1 cellular context compared by ENCODE assay signal in the genomic region with DNA sequence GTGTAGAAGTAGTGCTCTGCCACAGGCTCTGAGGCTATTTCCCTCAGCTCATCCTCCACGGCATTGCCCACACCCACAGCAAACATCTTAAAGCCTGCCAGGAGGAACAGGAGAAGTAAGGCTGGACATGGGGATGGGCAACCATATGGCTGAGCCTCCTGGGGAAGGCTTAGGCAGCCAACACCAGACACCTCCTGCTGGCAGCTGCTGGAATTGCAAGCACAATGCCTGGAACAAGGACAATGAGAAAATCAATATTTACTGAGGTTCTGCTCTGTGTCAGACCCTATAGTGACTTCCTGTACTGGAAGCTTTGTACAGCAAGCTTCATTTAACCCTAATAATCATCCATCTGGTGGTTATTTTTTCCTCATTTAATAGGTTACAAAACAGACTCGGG.
TF ChIP-seq lines count a peak whose summit lies in the region.

No MANE protein-coding gene starts in this region.

TF ChIP-seq in endothelial cell of umbilical vein, 7 proteins besides CTCF, POLR2A, EP300 and RAD21 (continued from another document):
- TF ChIP-seq, protein P1, sequence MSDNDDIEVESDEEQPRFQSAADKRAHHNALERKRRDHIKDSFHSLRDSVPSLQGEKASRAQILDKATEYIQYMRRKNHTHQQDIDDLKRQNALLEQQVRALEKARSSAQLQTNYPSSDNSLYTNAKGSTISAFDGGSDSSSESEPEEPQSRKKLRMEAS (IDR thresholded peaks at IDR 0.05; ENCODE audit: insufficient read depth, insufficient read length) = no peak
- TF ChIP-seq MYC (IDR thresholded peaks at IDR 0.05; ENCODE audit: low read depth, low read length) (no peak), GATA2 (IDR thresholded peaks at IDR 0.05; ENCODE audit: insufficient read depth, insufficient read length, low read depth, low read length) (no peak), JUN (IDR thresholded peaks at IDR 0.05; ENCODE audit: borderline replicate concordance, insufficient read depth, insufficient read length, low read depth) (no peak), EZH2 (IDR thresholded peaks at IDR 0.05; ENCODE audit: borderline replicate concordance, low read depth, low read length, severe bottlenecking) (no peak)
